17 cellular contexts compared by ENCODE assay signal in genomic region chr18:12011962-12012549, GRCh38. TPM values are rescaled to one million over a fixed set of nuclear protein-coding genes. Genes with fewer than 3 reads are reported as not detected.
A peak's percentile ranks its signal among the peaks of the same experiment; 100 is the strongest.
DNase-seq lines count a peak whose midpoint lies in the region; ATAC-seq and TF ChIP-seq lines count a peak whose summit lies in the region.
"Had no signal": no experiment of that assay in that cellular context is flagged by ENCODE, and none has a peak within 500 bp of the region (broad histone marks: within the 10 kb centered on the region; RNA-seq: fewer than 3 reads in every experiment).

No MANE protein-coding gene starts in this region.

- H3K36me3 ChIP-seq in rectal smooth muscle tissue (ENCODE audit: control insufficient read depth, insufficient read depth, low read length) = peaks cover 15% of the 10 kb centered on the region
- H3K36me3 ChIP-seq in uterus = no peaks in the 10 kb centered on the region
- no peaks in the 10 kb centered on the region for H3K36me3 ChIP-seq in effector memory CD4-positive, alpha-beta T cell (ENCODE audit: control insufficient read depth, insufficient read depth, low read length)
- H3K36me3 ChIP-seq: SJSA1 had no signal

- peak overlapping the region; percentile 45 for H3K27ac Mint-ChIP-seq in chondrocyte (ENCODE audit: unreplicated experiment)
- H3K27ac Mint-ChIP-seq: activated T-cell treated with anti-CD3 and anti-CD28 coated beads, Interleukin-2, amount 50 U/mL, for 72 hours; natural killer cell; stimulated activated naive CD8-positive, alpha-beta T cell treated with anti-CD3 and anti-CD28 coated beads, Interleukin-15, Interleukin-2, amounts not matched to agents 100 ng/mL and 50 ng/mL, for 24 hours had no signal

- TF ChIP-seq CTCF in chondrocyte (IDR thresholded peaks at IDR 0.05) (no peak), uterus (IDR thresholded peaks at IDR 0.05) (no peak)

- H3K4me3 Mint-ChIP-seq in chondrocyte (ENCODE audit: unreplicated experiment) = no peak overlapping the region
- H3K4me3 Mint-ChIP-seq: activated T-cell treated with anti-CD3 and anti-CD28 coated beads, Interleukin-2, amount 50 U/mL, for 72 hours; CD8-positive, alpha-beta memory T cell; natural killer cell; stimulated activated naive CD8-positive, alpha-beta T cell treated with anti-CD3 and anti-CD28 coated beads, Interleukin-15, Interleukin-2, amounts not matched to agents 100 ng/mL and 50 ng/mL, for 24 hours had no signal

- intact Hi-C loops in uterus (cut with DNase I; ENCODE audit: low total_unique reads) = no loop called here

- no peaks in the 10 kb centered on the region for H3K9me3 ChIP-seq in uterus
- no peaks in the 10 kb centered on the region for H3K9me3 ChIP-seq in effector memory CD4-positive, alpha-beta T cell (ENCODE audit: control insufficient read depth, low read length)
- H3K9me3 ChIP-seq: SJSA1 had no signal

- ATAC-seq in HG03571 (IDR thresholded peaks at IDR 0.05; ENCODE audit: unreplicated experiment) = no peak
- ATAC-seq: activated T-cell treated with anti-CD3 and anti-CD28 coated beads, Interleukin-2, amount 50 U/mL, for 72 hours; foreskin keratinocyte; natural killer cell had no signal

- no peaks in the 10 kb centered on the region for H3K27me3 Mint-ChIP-seq in chondrocyte (ENCODE audit: low read depth)
- H3K27me3 Mint-ChIP-seq: stimulated activated naive CD8-positive, alpha-beta T cell treated with anti-CD3 and anti-CD28 coated beads, Interleukin-15, Interleukin-2, amounts not matched to agents 100 ng/mL and 50 ng/mL, for 24 hours had no signal

- H3K9ac ChIP-seq in rectal smooth muscle tissue (ENCODE audit: low read length) = no peak overlapping the region

- H3K27me3 ChIP-seq in rectal smooth muscle tissue (ENCODE audit: control insufficient read depth, insufficient read depth, low read length) = no peaks in the 10 kb centered on the region
- no peaks in the 10 kb centered on the region for H3K27me3 ChIP-seq in uterus
- no peaks in the 10 kb centered on the region for H3K27me3 ChIP-seq in effector memory CD4-positive, alpha-beta T cell (replicated peaks; ENCODE audit: control insufficient read depth, insufficient read depth, low read length, poor library complexity, severe bottlenecking)
- H3K27me3 ChIP-seq: foreskin keratinocyte, SJSA1 had no signal

- peaks cover 9% of the 10 kb centered on the region for H3K4me1 ChIP-seq in rectal smooth muscle tissue (ENCODE audit: control insufficient read depth, insufficient read depth, low read length)
- H3K4me1 ChIP-seq in uterus = no peaks in the 10 kb centered on the region
- H3K4me1 ChIP-seq in effector memory CD4-positive, alpha-beta T cell (ENCODE audit: control insufficient read depth, insufficient read depth, low read length, poor library complexity, severe bottlenecking) = no peaks in the 10 kb centered on the region
- H3K4me1 ChIP-seq: foreskin keratinocyte had no signal

- H3K4me1 Mint-ChIP-seq in chondrocyte (ENCODE audit: low read depth) = peaks cover 23% of the 10 kb centered on the region
- H3K4me1 Mint-ChIP-seq: CD8-positive, alpha-beta memory T cell; natural killer cell had no signal

- H3K4me3 ChIP-seq in rectal smooth muscle tissue (ENCODE audit: low read length) = no peak overlapping the region
- H3K4me3 ChIP-seq in uterus = no peak overlapping the region
- no peak overlapping the region for H3K4me3 ChIP-seq in effector memory CD4-positive, alpha-beta T cell (ENCODE audit: insufficient read depth, low read depth, low read length, poor library complexity, severe bottlenecking)
- H3K4me3 ChIP-seq: SJSA1 had no signal

- H3K36me3 Mint-ChIP-seq in chondrocyte (ENCODE audit: low read depth) = peaks cover 3% of the 10 kb centered on the region
- H3K36me3 Mint-ChIP-seq: natural killer cell had no signal

- H3K27ac ChIP-seq in rectal smooth muscle tissue (ENCODE audit: low read depth, low read length) (peak overlapping the region; percentile 11), uterus (peak overlapping the region in 1 of 2 donors; percentile 51)
- no peak overlapping the region for H3K27ac ChIP-seq in effector memory CD4-positive, alpha-beta T cell (ENCODE audit: insufficient read depth, low read length, poor library complexity, severe bottlenecking)
- H3K27ac ChIP-seq: foreskin keratinocyte, SJSA1 had no signal

- H3K9me3 Mint-ChIP-seq in chondrocyte (ENCODE audit: low read depth) = no peaks in the 10 kb centered on the region
- H3K9me3 Mint-ChIP-seq: activated T-cell treated with anti-CD3 and anti-CD28 coated beads, Interleukin-2, amount 50 U/mL, for 72 hours; CD8-positive, alpha-beta memory T cell; natural killer cell; stimulated activated naive CD8-positive, alpha-beta T cell treated with anti-CD3 and anti-CD28 coated beads, Interleukin-15, Interleukin-2, amounts not matched to agents 100 ng/mL and 50 ng/mL, for 24 hours had no signal

- TF ChIP-seq POLR2A in uterus (IDR thresholded peaks at IDR 0.05) = no peak

- DNase-seq in H4 (ENCODE audit: low spot score) (peak; percentile 76), chondrocyte (ENCODE audit: low spot score) (peak; percentile 42), iris pigment epithelial cell (ENCODE audit: low read depth) (peak; percentile 77), COR-L47 (lab: John Stamatoyannopoulos, UW) (no peak), uterus (no peak)
- no peak for DNase-seq in effector memory CD4-positive, alpha-beta T cell
- DNase-seq: activated T-cell treated with anti-CD3 and anti-CD28 coated beads, Interleukin-2, amount 50 U/mL, for 72 hours; CD8-positive, alpha-beta memory T cell; dermis blood vessel endothelial cell; foreskin keratinocyte; GDM1; natural killer cell; T1000 had no signal

RNA-seq across cellular contexts. Expression of gene IMPA2, which starts 30.7 kb away (rescaled TPM):
- total RNA-seq in H4 (2014; rRNA removed; shearing (Covaris generic)) = 38.9 and 41.4 TPM in 2 replicates
- 10.8 to 25.1 TPM (median 10.9 TPM) in 3 replicates for total RNA-seq in chondrocyte
- 10 to 100 TPM; 28.5 to 61.7 (median 31.6) TPM for total RNA-seq in uterus

Comparison
In these comparisons a context has a peak if more than half of its experiments do, and no peak if none do; other contexts are left out.
1. DNase-seq: peak in H4 (single experiment), chondrocyte (single experiment) and iris pigment epithelial cell (single experiment); none in COR-L47 (single experiment), uterus (0 of 2) and effector memory CD4-positive, alpha-beta T cell (0 of 3).